ENCODE assay signal across 11 cellular contexts in genomic region chr6:113997106-113997505, GRCh38. TPM values are rescaled to one million over a fixed set of nuclear protein-coding genes. Genes with fewer than 3 reads are reported as not detected.
DNase-seq lines count a peak whose midpoint lies in the region; TF ChIP-seq lines count a peak whose summit lies in the region.
"Had no signal": no experiment of that assay in that cellular context is flagged by ENCODE, and none has a peak within 500 bp of the region (broad histone marks: within the 10 kb centered on the region; RNA-seq: fewer than 3 reads in every experiment).

No MANE protein-coding gene starts in this region.

- H3K4me1 Mint-ChIP-seq in T-helper 2 cell treated with Interferon-gamma antibody and Interleukin-4, amounts not matched to agents 5 μg/mL and 100 μg/mL, for 36 hours (ENCODE audit: low read depth) = peaks cover 4% of the 10 kb centered on the region
- H3K4me1 Mint-ChIP-seq: activated CD4-positive, alpha-beta memory T cell treated with anti-CD3 and anti-CD28 coated beads, Interleukin-2, amount 10 ng/mL, durations not matched to agents 7 days and 5 days had no signal

- H3K27ac Mint-ChIP-seq in T-helper 2 cell treated with Interferon-gamma antibody and Interleukin-4, amounts not matched to agents 5 μg/mL and 100 μg/mL, for 36 hours = no peak overlapping the region
- H3K27ac Mint-ChIP-seq: activated CD4-positive, alpha-beta memory T cell treated with anti-CD3 and anti-CD28 coated beads, Interleukin-2, amount 10 ng/mL, durations not matched to agents 7 days and 5 days; nephron progenitor cell had no signal

- H3K4me3 Mint-ChIP-seq in T-helper 2 cell treated with Interferon-gamma antibody and Interleukin-4, amounts not matched to agents 5 μg/mL and 100 μg/mL, for 36 hours = no peak overlapping the region
- H3K4me3 Mint-ChIP-seq: activated CD4-positive, alpha-beta memory T cell treated with anti-CD3 and anti-CD28 coated beads, Interleukin-2, amount 10 ng/mL, durations not matched to agents 7 days and 5 days; nephron progenitor cell had no signal

- H3K27me3 ChIP-seq in skeletal muscle satellite cell (ENCODE audit: control insufficient read depth, insufficient read depth, low read length) (no peaks in the 10 kb centered on the region), testis (no peaks in the 10 kb centered on the region)

- H3K9ac ChIP-seq in skeletal muscle satellite cell (ENCODE audit: low read depth, low read length) = peak overlapping the region; percentile 72

- intact Hi-C loops in testis (cut with DNase I; ENCODE audit: low total_unique reads) = no loop called here

- TF ChIP-seq POLR2A in testis (IDR thresholded peaks at IDR 0.05) = no peak

- 64 to 70% methylated on average over 4 of the region's 4 CpGs for WGBS in testis, 2 donors

- H3K36me3 Mint-ChIP-seq in T-helper 2 cell treated with Interferon-gamma antibody and Interleukin-4, amounts not matched to agents 5 μg/mL and 100 μg/mL, for 36 hours (ENCODE audit: low read depth) = no peaks in the 10 kb centered on the region

- H3K36me3 ChIP-seq in skeletal muscle satellite cell (ENCODE audit: insufficient read depth, low read length) (no peaks in the 10 kb centered on the region), testis (ENCODE audit: low read depth, missing control alignments) (no peaks in the 10 kb centered on the region)

- no peaks in the 10 kb centered on the region for H3K9me3 Mint-ChIP-seq in T-helper 2 cell treated with Interferon-gamma antibody and Interleukin-4, amounts not matched to agents 5 μg/mL and 100 μg/mL, for 36 hours
- H3K9me3 Mint-ChIP-seq: activated CD4-positive, alpha-beta memory T cell treated with anti-CD3 and anti-CD28 coated beads, Interleukin-2, amount 10 ng/mL, durations not matched to agents 7 days and 5 days had no signal

- H3K27ac ChIP-seq in testis = no peak overlapping the region

- H3K27me3 Mint-ChIP-seq in T-helper 2 cell treated with Interferon-gamma antibody and Interleukin-4, amounts not matched to agents 5 μg/mL and 100 μg/mL, for 36 hours (ENCODE audit: low read depth) = peaks cover 30% of the 10 kb centered on the region

- H3K4me2 ChIP-seq in skeletal muscle satellite cell (ENCODE audit: low read length) = peak overlapping the region; percentile 73

- TF ChIP-seq CTCF in fibroblast of pulmonary artery (IDR thresholded peaks at IDR 0.05; ENCODE audit: low read length, missing control alignments) (no peak), testis (IDR thresholded peaks at IDR 0.05) (no peak)

- H3K9me3 ChIP-seq in skeletal muscle satellite cell (replicated peaks; ENCODE audit: low read length) (no peaks in the 10 kb centered on the region), testis (no peaks in the 10 kb centered on the region)

- H3K4me1 ChIP-seq in skeletal muscle satellite cell (ENCODE audit: control insufficient read depth, insufficient read depth, low read length) = peaks cover 43% of the 10 kb centered on the region
- peaks cover 8% of the 10 kb centered on the region for H3K4me1 ChIP-seq in testis

- H3K4me3 ChIP-seq in fibroblast of pulmonary artery (replicated peaks; ENCODE audit: low read depth, low read length) (no peak overlapping the region), skeletal muscle satellite cell (ENCODE audit: low read length) (peak overlapping the region; percentile 53), testis (no peak overlapping the region)

- DNase-seq in H4 (ENCODE audit: low spot score) (peak; percentile 66), SW480 (ENCODE audit: low spot score) (peak; percentile 39), fibroblast of pulmonary artery (ENCODE audit: low read depth) (peak; percentile 88), testis (no peak), NCI-H526 (lab: John Stamatoyannopoulos, UW) (no peak), COLO668 (lab: John Stamatoyannopoulos, UW; ENCODE audit: unreplicated experiment) (no peak)
- DNase-seq in T-helper 2 cell treated with Interferon-gamma antibody and Interleukin-4, amounts not matched to agents 5 μg/mL and 100 μg/mL, for 36 hours (ENCODE audit: low spot score) = no peak
- DNase-seq: activated CD4-positive, alpha-beta memory T cell treated with anti-CD3 and anti-CD28 coated beads, Interleukin-2, amount 10 ng/mL, durations not matched to agents 7 days and 5 days; nephron progenitor cell; SIG-M5 had no signal

RNA-seq across cellular contexts. Expression of gene HDAC2, which starts 26.2 kb away (rescaled TPM):
- total RNA-seq in H4 (2014; rRNA removed; shearing (Covaris generic)) = 63.7 and 70.7 TPM in 2 replicates
- 56.8 and 57.4 TPM in 2 replicates for total RNA-seq in skeletal muscle satellite cell (2012; rRNA removed)
- total RNA-seq in testis = 100 to 1,000 TPM in 1 of 2 donors, 10 to 100 TPM in 1; 99.3 to 146 TPM
- polyA plus RNA-seq in testis (ENCODE audit: insufficient read depth, low read depth, low replicate concordance) = 119 TPM

Comparison
In these comparisons a context has a peak if more than half of its experiments do, and no peak if none do; other contexts are left out.
1. DNase-seq: peak in H4 (single experiment), SW480 (single experiment) and fibroblast of pulmonary artery (single experiment); none in T-helper 2 cell treated with Interferon-gamma antibody and Interleukin-4, amounts not matched to agents 5 μg/mL and 100 μg/mL, for 36 hours (single experiment), testis (single experiment), NCI-H526 (0 of 2) and COLO668 (single experiment).